ENCODE assay signal across 18 cellular contexts in genomic region chr5:136516617-136517016, GRCh38.
"Had no signal": no experiment of that assay in that cellular context is flagged by ENCODE, and none has a peak within 500 bp of the region (broad histone marks: within the 10 kb centered on the region; RNA-seq: fewer than 3 reads in every experiment).

No MANE protein-coding gene starts in this region.

- H3K36me3 ChIP-seq: adrenal gland, gastroesophageal sphincter, right atrium auricular region, thyroid gland had no signal

- H3K9me3 ChIP-seq: adrenal gland, gastroesophageal sphincter, right atrium auricular region, thyroid gland had no signal

- FAIRE-seq: kidney, small intestine, urothelium cell line had no signal

- DNase-seq: activated CD4-positive, alpha-beta T cell treated with anti-CD3 and anti-CD28 coated beads, Interleukin-2, amount 50 U/mL, for 1 hour; activated naive CD4-positive, alpha-beta T cell treated with anti-CD3 and anti-CD28 coated beads, Interleukin-2, amount 50 U/mL, for 16 hours; activated T-cell treated with anti-CD3 and anti-CD28 coated beads, Interleukin-2, amount 50 U/mL, for 1 hour; adrenal gland; central memory CD4-positive, alpha-beta T cell; effector memory CD4-positive, alpha-beta T cell; kidney; midbrain; naive B cell; posterior cingulate gyrus; small intestine; T-helper 9 cell; thyroid gland had no signal

- H3K4me1 ChIP-seq: adrenal gland, gastroesophageal sphincter, right atrium auricular region, thyroid gland had no signal

- H3K27me3 ChIP-seq: gastroesophageal sphincter, right atrium auricular region, thyroid gland had no signal

- H3K27ac ChIP-seq: adrenal gland, coronary artery, epithelial cell of prostate, gastroesophageal sphincter, right atrium auricular region, thyroid gland had no signal

- H3K4me3 ChIP-seq: adrenal gland, coronary artery, gastroesophageal sphincter, right atrium auricular region, thyroid gland had no signal

- ATAC-seq: gastroesophageal sphincter had no signal
